23 cellular contexts compared by ENCODE assay signal in genomic region chr4:5970381-5971076, GRCh38. TPM values are rescaled to one million over a fixed set of nuclear protein-coding genes. Genes with fewer than 3 reads are reported as not detected.
"Had no signal": no experiment of that assay in that cellular context is flagged by ENCODE, and none has a peak within 500 bp of the region (broad histone marks: within the 10 kb centered on the region; RNA-seq: fewer than 3 reads in every experiment).

No MANE protein-coding gene starts in this region.

- H3K27ac ChIP-seq: brain microvascular endothelial cell, esophagus muscularis mucosa, gastroesophageal sphincter, heart left ventricle, prostate gland, right atrium auricular region, transverse colon had no signal

- ATAC-seq: activated naive CD8-positive, alpha-beta T cell treated with anti-CD3 and anti-CD28 coated beads, Interleukin-2, amount 50 U/mL, for 24 hours; gastroesophageal sphincter; stimulated activated naive CD8-positive, alpha-beta T cell treated with anti-CD3 and anti-CD28 coated beads, Interleukin-15, Interleukin-2, amounts not matched to agents 100 U/mL and 50 U/mL, for 24 hours; T-cell had no signal

- H3K27me3 Mint-ChIP-seq: activated CD4-positive, alpha-beta memory T cell treated with anti-CD3 and anti-CD28 coated beads, Interleukin-2, amount 10 ng/mL, durations not matched to agents 7 days and 5 days; activated naive CD8-positive, alpha-beta T cell treated with anti-CD3 and anti-CD28 coated beads, Interleukin-2, amount 50 U/mL, for 24 hours; central memory CD8-positive, alpha-beta T cell had no signal

- H3K4me3 Mint-ChIP-seq: activated B cell treated with CpG ODN at 0.5 μM for 24 hours; activated CD4-positive, alpha-beta memory T cell treated with anti-CD3 and anti-CD28 coated beads, Interleukin-2, amount 10 ng/mL, durations not matched to agents 7 days and 5 days; activated naive CD4-positive, alpha-beta T cell treated with anti-CD3 and anti-CD28 coated beads, Interleukin-2, amount 10 ng/mL, durations not matched to agents 7 days and 5 days; activated naive CD8-positive, alpha-beta T cell treated with anti-CD3 and anti-CD28 coated beads, Interleukin-2, amount 50 U/mL, for 24 hours; activated T-cell treated with anti-CD3 and anti-CD28 coated beads, Interleukin-2, amount 50 U/mL, for 24 hours; central memory CD8-positive, alpha-beta T cell; nephron; T-cell had no signal

- H3K9me3 Mint-ChIP-seq: activated B cell treated with CpG ODN at 0.5 μM for 24 hours; activated CD4-positive, alpha-beta memory T cell treated with anti-CD3 and anti-CD28 coated beads, Interleukin-2, amount 10 ng/mL, durations not matched to agents 7 days and 5 days; activated naive CD4-positive, alpha-beta T cell treated with anti-CD3 and anti-CD28 coated beads, Interleukin-2, amount 10 ng/mL, durations not matched to agents 7 days and 5 days; activated naive CD8-positive, alpha-beta T cell treated with anti-CD3 and anti-CD28 coated beads, Interleukin-2, amount 50 U/mL, for 24 hours; activated T-cell treated with anti-CD3 and anti-CD28 coated beads, Interleukin-2, amount 50 U/mL, for 24 hours; activated T-helper 2 cell treated with anti-CD3 and anti-CD28 coated beads, Interferon-gamma antibody, Interleukin-2, Interleukin-4, amounts not matched to agents 10 μg/mL and 5 μg/mL and 100 μg/mL, durations not matched to agents 14 hours and 24 hours and 36 hours; central memory CD8-positive, alpha-beta T cell; nephron; T-cell had no signal

- H3K9me3 ChIP-seq: esophagus muscularis mucosa, gastroesophageal sphincter, heart left ventricle, prostate gland, right atrium auricular region, transverse colon had no signal

- H3K4me3 ChIP-seq: esophagus muscularis mucosa, gastroesophageal sphincter, heart left ventricle, prostate gland, right atrium auricular region, transverse colon had no signal

- H3K4me1 Mint-ChIP-seq: activated B cell treated with CpG ODN at 0.5 μM for 24 hours; activated CD4-positive, alpha-beta memory T cell treated with anti-CD3 and anti-CD28 coated beads, Interleukin-2, amount 10 ng/mL, durations not matched to agents 7 days and 5 days; activated naive CD4-positive, alpha-beta T cell treated with anti-CD3 and anti-CD28 coated beads, Interleukin-2, amount 10 ng/mL, durations not matched to agents 7 days and 5 days; activated naive CD8-positive, alpha-beta T cell treated with anti-CD3 and anti-CD28 coated beads, Interleukin-2, amount 50 U/mL, for 24 hours; central memory CD8-positive, alpha-beta T cell; T-cell had no signal

- DNase-seq: activated B cell treated with CpG ODN at 0.5 μM for 24 hours; activated CD4-positive, alpha-beta memory T cell treated with anti-CD3 and anti-CD28 coated beads, Interleukin-2, amount 10 ng/mL, durations not matched to agents 7 days and 5 days; activated CD4-positive, alpha-beta T cell treated with anti-CD3 and anti-CD28 coated beads for 4 hours; activated naive CD4-positive, alpha-beta T cell treated with anti-CD3 and anti-CD28 coated beads, Interleukin-2, amount 10 ng/mL, durations not matched to agents 7 days and 5 days; activated naive CD8-positive, alpha-beta T cell treated with anti-CD3 and anti-CD28 coated beads, Interleukin-2, amount 50 U/mL, for 24 hours; activated T-cell treated with anti-CD3 and anti-CD28 coated beads, Interleukin-2, amount 50 U/mL, for 24 hours; brain microvascular endothelial cell; cortex of kidney; effector CD4-positive, alpha-beta T cell; heart left ventricle; stimulated activated naive CD8-positive, alpha-beta T cell treated with anti-CD3 and anti-CD28 coated beads, Interleukin-15, Interleukin-2, amounts not matched to agents 100 U/mL and 50 U/mL, for 24 hours; T-cell; transverse colon had no signal

- FAIRE-seq: endothelial cell of umbilical vein had no signal

- H3K36me3 Mint-ChIP-seq: activated naive CD4-positive, alpha-beta T cell treated with anti-CD3 and anti-CD28 coated beads, Interleukin-2, amount 10 ng/mL, durations not matched to agents 7 days and 5 days; T-cell had no signal

- H3K27ac Mint-ChIP-seq: activated B cell treated with CpG ODN at 0.5 μM for 24 hours; activated CD4-positive, alpha-beta memory T cell treated with anti-CD3 and anti-CD28 coated beads, Interleukin-2, amount 10 ng/mL, durations not matched to agents 7 days and 5 days; activated naive CD4-positive, alpha-beta T cell treated with anti-CD3 and anti-CD28 coated beads, Interleukin-2, amount 10 ng/mL, durations not matched to agents 7 days and 5 days; activated naive CD8-positive, alpha-beta T cell treated with anti-CD3 and anti-CD28 coated beads, Interleukin-2, amount 50 U/mL, for 24 hours; activated T-cell treated with anti-CD3 and anti-CD28 coated beads, Interleukin-2, amount 50 U/mL, for 24 hours; activated T-helper 2 cell treated with anti-CD3 and anti-CD28 coated beads, Interferon-gamma antibody, Interleukin-2, Interleukin-4, amounts not matched to agents 10 μg/mL and 5 μg/mL and 100 μg/mL, durations not matched to agents 14 hours and 24 hours and 36 hours; nephron; T-cell had no signal

- H3K36me3 ChIP-seq: brain microvascular endothelial cell, esophagus muscularis mucosa, gastroesophageal sphincter, heart left ventricle, prostate gland, right atrium auricular region, transverse colon had no signal

- H3K4me1 ChIP-seq: esophagus muscularis mucosa, gastroesophageal sphincter, heart left ventricle, prostate gland, right atrium auricular region, transverse colon had no signal

- H3K27me3 ChIP-seq: brain microvascular endothelial cell, right atrium auricular region, transverse colon had no signal

RNA-seq across cellular contexts. Expression of gene C4orf50, which starts 47.7 kb away (rescaled TPM):
- total RNA-seq: activated B cell treated with CpG ODN at 0.5 μM for 24 hours, endothelial cell of umbilical vein, lower leg skin, right atrium auricular region, skeletal muscle tissue had no signal
- polyA plus RNA-seq: endothelial cell of umbilical vein, heart left ventricle had no signal
